ENCODE assay signal across 19 cellular contexts in the genomic region with DNA sequence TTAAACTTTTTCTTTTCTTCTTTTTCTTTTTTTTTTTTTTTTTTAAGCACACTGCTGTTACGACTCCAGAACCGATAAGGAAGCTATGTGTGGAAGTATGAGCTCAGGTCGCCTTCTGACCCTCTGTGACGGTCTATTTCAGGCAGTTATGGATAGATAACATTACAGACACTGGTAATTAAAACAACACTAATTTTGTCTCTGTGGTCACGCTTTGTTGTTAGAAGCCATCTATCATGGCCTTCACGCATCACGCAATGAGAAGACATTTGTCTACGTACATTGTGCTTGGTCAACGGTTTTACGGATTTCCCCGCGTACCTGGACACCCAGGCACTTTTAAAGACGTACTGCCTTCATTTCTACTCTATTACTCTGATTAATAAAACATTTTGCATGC.
DNase-seq lines count a peak whose midpoint lies in the region; ATAC-seq, FAIRE-seq and TF ChIP-seq lines count a peak whose summit lies in the region.
"Had no signal": no experiment of that assay in that cellular context is flagged by ENCODE, and none has a peak within 500 bp of the region (broad histone marks: within the 10 kb centered on the region; RNA-seq: fewer than 3 reads in every experiment).

No MANE protein-coding gene starts in this region.

- H3K4me2 ChIP-seq in A549: no peak overlapping the region
- no peak overlapping the region for H3K4me2 ChIP-seq in K562 (ENCODE audit: insufficient read depth, low read length)

- no peak for TF ChIP-seq POLR2A in A549 (IDR thresholded peaks at IDR 0.05; ENCODE audit: low read length)
- TF ChIP-seq POLR2A in K562 (conservative IDR thresholded peaks at IDR 0.05): no peak
- TF ChIP-seq POLR2A in tibial nerve (IDR thresholded peaks at IDR 0.05): no peak

- no peak overlapping the region for H3K27ac ChIP-seq in A549
- no peak overlapping the region for H3K27ac ChIP-seq in K562 (ENCODE audit: extremely low read depth, low read depth, low read length)
- peak overlapping the region; percentile 36 for H3K27ac ChIP-seq in muscle layer of colon (ENCODE audit: low read depth, low read length)
- no peak overlapping the region for H3K27ac ChIP-seq in tibial nerve

- DNase-seq in A549 (ENCODE audit: low read depth in 1 of 2, low spot score in 1 of 2) (no peak), K562 (ENCODE audit: extremely low read depth in 1 of 4, low spot score in 3 of 4) (no peak), D341Med (ENCODE audit: low spot score) (no peak), tibial nerve (ENCODE audit: low spot score in 2 of 2) (no peak), activated T-cell treated with anti-CD3 and anti-CD28 coated beads for 4 hours (no peak)
- DNase-seq: 8988T; C1 segment of cervical spinal cord; Calu3; CD4-positive, alpha-beta memory T cell; COR-L47; DMS153; DND-41; GOT3; HFFc6 had no signal

- H3K4me1 ChIP-seq in A549 (no peaks in the 10 kb centered on the region), K562 (replicated peaks in 1 of 2; ENCODE audit: control insufficient read depth in 2 of 2, insufficient read depth in 2 of 2, low read length in 2 of 2) (no peaks in the 10 kb centered on the region), muscle layer of colon (ENCODE audit: insufficient read depth, low read length) (peaks cover 40% of the 10 kb centered on the region), tibial nerve (peaks cover 0 to 8% (median 0%) of the 10 kb centered on the region in 4 donors)
- H3K4me1 ChIP-seq: HAP-1 had no signal

- ATAC-seq in A549 (no peak), K562 (no peak)

- H3K4me3 ChIP-seq in A549 (no peak overlapping the region), K562 (no peak overlapping the region), muscle layer of colon (ENCODE audit: low read depth in 1 of 2, low read length in 2 of 2) (no peak overlapping the region), tibial nerve (no peak overlapping the region)
- H3K4me3 ChIP-seq: HAP-1 had no signal

- FAIRE-seq in A549 (lab: Jason Lieb, UNC) (peak; percentile 7), K562 (lab: Jason Lieb, UNC) (no peak)
- FAIRE-seq: G401.6, GM12892, H54 had no signal

- BruUV-seq in K562 (replicated peaks; lab: Mats Ljungman, UMichigan): no TSS peak

- 42% methylated on average over 13 of the region's 13 CpGs for WGBS in A549 (ENCODE audit: missing lambda C conversion rate)
- under 1% methylated on average over 13 of the region's 13 CpGs for WGBS in K562 (ENCODE audit: insufficient coverage, low coverage, missing lambda C conversion rate)
- WGBS in tibial nerve, 2 donors: 90 to 93% methylated on average over 13 of the region's 13 CpGs

- no peaks in the 10 kb centered on the region for H3K79me2 ChIP-seq in K562 (ENCODE audit: control insufficient read depth, insufficient read depth, low read length)

- POLR2A ChIA-PET in A549 (lab: Yijun Ruan, JAX): no interaction called here
- POLR2A ChIA-PET in K562 (lab: Yijun Ruan, JAX): interaction anchor here (0.5 kb wide), 1 partner anchor 20 kb away, joined by 3 read pairs; no protein-coding TSS in a partner anchor

- TF ChIP-seq EP300 in A549 (IDR thresholded peaks at IDR 0.05): no peak
- no peak for TF ChIP-seq EP300 in K562 (IDR thresholded peaks at IDR 0.05; ENCODE audit: low read length)
- TF ChIP-seq EP300 in tibial nerve (IDR thresholded peaks at IDR 0.05): no peak

- H2AFZ ChIP-seq in K562 (ENCODE audit: low read depth, low read length): no peak overlapping the region

- intact Hi-C loops in K562 (cut with micrococcal nuclease): no loop called here

- TF ChIP-seq CTCF in A549 (IDR thresholded peaks at IDR 0.05) (no peak), K562 (IDR thresholded peaks at IDR 0.05 in 2 of 3, conservative IDR thresholded peaks at IDR 0.05 in 1 of 3; ENCODE audit: insufficient read depth in 2 of 3, low read depth in 1 of 3, low read length in 3 of 3) (no peak), tibial nerve (IDR thresholded peaks at IDR 0.05) (no peak)

- H3K9ac ChIP-seq in K562 (ENCODE audit: insufficient read depth in 1 of 2, low read depth in 2 of 2, low read length in 2 of 2): no peak overlapping the region
- no peak overlapping the region for H3K9ac ChIP-seq in muscle layer of colon (ENCODE audit: low read length)

- TF ChIP-seq RAD21 in A549 (conservative IDR thresholded peaks at IDR 0.05 in 1 of 2, IDR thresholded peaks at IDR 0.05 in 1 of 2): no peak
- no peak for TF ChIP-seq RAD21 in K562 (CRISPR knock-in tag; conservative IDR thresholded peaks at IDR 0.05 in 1 of 2, IDR thresholded peaks at IDR 0.05 in 1 of 2)

- in situ Hi-C loops in K562 (cut with MboI): no loop called here

- H3K36me3 ChIP-seq in K562 (ENCODE audit: control insufficient read depth, insufficient read depth, low read length) (no peaks in the 10 kb centered on the region), muscle layer of colon (ENCODE audit: insufficient read depth, low read length) (no peaks in the 10 kb centered on the region), tibial nerve (no peaks in the 10 kb centered on the region)
- H3K36me3 ChIP-seq: HAP-1 had no signal

- H3K27me3 ChIP-seq in K562 (ENCODE audit: control insufficient read depth in 2 of 2, insufficient read depth in 2 of 2, low read length in 2 of 2): peaks cover 9 to 16% of the 10 kb centered on the region in 2 experiments; a peak in 2 of 5 replicates
- H3K27me3 ChIP-seq in muscle layer of colon (ENCODE audit: control insufficient read depth in 1 of 2, insufficient read depth in 2 of 2, low read length in 2 of 2): no peaks in the 10 kb centered on the region
- H3K27me3 ChIP-seq in tibial nerve: peaks cover 0 to 7% of the 10 kb centered on the region in 2 donors

- no peaks in the 10 kb centered on the region for H3K9me3 ChIP-seq in A549
- H3K9me3 ChIP-seq in K562 (replicated peaks; ENCODE audit: control insufficient read depth, insufficient read depth, low read depth, low read length): no peaks in the 10 kb centered on the region
- no peaks in the 10 kb centered on the region for H3K9me3 ChIP-seq in muscle layer of colon (ENCODE audit: low read length)
- H3K9me3 ChIP-seq in tibial nerve: no peaks in the 10 kb centered on the region
- H3K9me3 ChIP-seq: HAP-1 had no signal

- H3K9me1 ChIP-seq in K562 (ENCODE audit: control insufficient read depth, insufficient read depth, low read length): no peaks in the 10 kb centered on the region

- no peaks in the 10 kb centered on the region for H4K20me1 ChIP-seq in K562 (replicated peaks; ENCODE audit: control insufficient read depth, insufficient read depth, low read length)

- CTCF ChIA-PET in A549 (lab: Yijun Ruan, JAX): interaction anchor here (0.6 to 1.8 kb wide), 3 partner anchors 12 to 530 kb away, joined by 3 to 4 read pairs (median 3); no protein-coding TSS in a partner anchor
- CTCF ChIA-PET in K562 (lab: Yijun Ruan, JAX; ENCODE audit: low intra/inter-chr PET ratio): no interaction called here

TF ChIP-seq in A549, 52 proteins besides CTCF, POLR2A, EP300 and RAD21:
- no peak for TF ChIP-seq NFE2L2 (conservative IDR thresholded peaks at IDR 0.05; ENCODE audit: low read length)
- no peak for TF ChIP-seq SMC3 (IDR thresholded peaks at IDR 0.05)
- no peak for TF ChIP-seq EHMT2 (IDR thresholded peaks at IDR 0.05; ENCODE audit: low read depth)
- TF ChIP-seq BHLHE40 (IDR thresholded peaks at IDR 0.05; ENCODE audit: low read depth, low read length): no peak
- no peak for TF ChIP-seq MAZ (IDR thresholded peaks at IDR 0.05; ENCODE audit: borderline replicate concordance, low read depth, low read length)
- TF ChIP-seq CHD4 (IDR thresholded peaks at IDR 0.05; ENCODE audit: borderline replicate concordance): no peak
- TF ChIP-seq FOSL2 (IDR thresholded peaks at IDR 0.05): no peak
- no peak for TF ChIP-seq FOSL2 (CRISPR knock-in tag; IDR thresholded peaks at IDR 0.05)
- no peak for TF ChIP-seq RARB (CRISPR knock-in tag; IDR thresholded peaks at IDR 0.05)
- TF ChIP-seq, protein P1, sequence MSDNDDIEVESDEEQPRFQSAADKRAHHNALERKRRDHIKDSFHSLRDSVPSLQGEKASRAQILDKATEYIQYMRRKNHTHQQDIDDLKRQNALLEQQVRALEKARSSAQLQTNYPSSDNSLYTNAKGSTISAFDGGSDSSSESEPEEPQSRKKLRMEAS (IDR thresholded peaks at IDR 0.05): no peak
- no peak for TF ChIP-seq JUNB (IDR thresholded peaks at IDR 0.05)

TF ChIP-seq in K562, 482 proteins besides CTCF, POLR2A, EP300 and RAD21 (continues in another document):
- TF ChIP-seq, protein P2, sequence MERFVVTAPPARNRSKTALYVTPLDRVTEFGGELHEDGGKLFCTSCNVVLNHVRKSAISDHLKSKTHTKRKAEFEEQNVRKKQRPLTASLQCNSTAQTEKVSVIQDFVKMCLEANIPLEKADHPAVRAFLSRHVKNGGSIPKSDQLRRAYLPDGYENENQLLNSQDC (CRISPR knock-in tag; IDR thresholded peaks at IDR 0.05): no peak
- TF ChIP-seq, protein P3, sequence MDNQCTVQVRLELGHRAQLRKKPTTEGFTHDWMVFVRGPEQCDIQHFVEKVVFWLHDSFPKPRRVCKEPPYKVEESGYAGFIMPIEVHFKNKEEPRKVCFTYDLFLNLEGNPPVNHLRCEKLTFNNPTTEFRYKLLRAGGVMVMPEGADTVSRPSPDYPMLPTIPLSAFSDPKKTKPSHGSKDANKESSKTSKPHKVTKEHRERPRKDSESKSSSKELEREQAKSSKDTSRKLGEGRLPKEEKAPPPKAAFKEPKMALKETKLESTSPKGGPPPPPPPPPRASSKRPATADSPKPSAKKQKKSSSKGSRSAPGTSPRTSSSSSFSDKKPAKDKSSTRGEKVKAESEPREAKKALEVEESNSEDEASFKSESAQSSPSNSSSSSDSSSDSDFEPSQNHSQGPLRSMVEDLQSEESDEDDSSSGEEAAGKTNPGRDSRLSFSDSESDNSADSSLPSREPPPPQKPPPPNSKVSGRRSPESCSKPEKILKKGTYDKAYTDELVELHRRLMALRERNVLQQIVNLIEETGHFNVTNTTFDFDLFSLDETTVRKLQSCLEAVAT (IDR thresholded peaks at IDR 0.05): no peak
- TF ChIP-seq TCF7 (IDR thresholded peaks at IDR 0.05; ENCODE audit: borderline replicate concordance) (no peak), MEIS2 (IDR thresholded peaks at IDR 0.05; ENCODE audit: partially characterized antibody) (peak; percentile 6), CEBPG (CRISPR knock-in tag; IDR thresholded peaks at IDR 0.05) (no peak), CEBPG (tag; conservative IDR thresholded peaks at IDR 0.05 in 1 of 2, IDR thresholded peaks at IDR 0.05 in 1 of 2) (0 out of 4 replicates have a peak, but pooled peaks of 1 of the 2 experiments have one; percentile 11)
- TF ChIP-seq, protein P4, sequence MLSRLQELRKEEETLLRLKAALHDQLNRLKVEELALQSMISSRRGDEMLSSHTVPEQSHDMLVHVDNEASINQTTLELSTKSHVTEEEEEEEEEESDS (CRISPR knock-in tag; IDR thresholded peaks at IDR 0.05): no peak
